In genomic region chr14:94075008-94075407, GRCh38 we compare ENCODE assay signal across 1 cellular context.
TF ChIP-seq lines count a peak whose summit lies in the region.

No MANE protein-coding gene starts in this region.

TF ChIP-seq in HEK293, 187 proteins besides CTCF, POLR2A, EP300 and RAD21 (continued from another document):
- TF ChIP-seq ZNF274 (IDR thresholded peaks at IDR 0.05; ENCODE audit: low read length) (0 out of 2 replicates have a peak, but pooled peaks have one; percentile 33), ZNF274 (tag by site-specific recombination; IDR thresholded peaks at IDR 0.05; ENCODE audit: borderline replicate concordance) (peak; percentile 71; the same call in 1 of the 2 replicates)
TF ChIP-seq in HEK293: peak in this region for 1.
